Comparison of ENCODE assay signal across 8 cellular contexts in genomic region chr14:81221579-81222102, GRCh38. TPM values are rescaled to one million over a fixed set of nuclear protein-coding genes. Genes with fewer than 3 reads are reported as not detected.
DNase-seq lines count a peak whose midpoint lies in the region; ATAC-seq and TF ChIP-seq lines count a peak whose summit lies in the region.

No MANE protein-coding gene starts in this region.

- peak overlapping the region; percentile 92 for H3K4me3 Mint-ChIP-seq in activated CD4-positive, alpha-beta T cell treated with anti-CD3 and anti-CD28 coated beads, Interleukin-2, amount 10 ng/mL, durations not matched to agents 7 days and 5 days

- H3K9me3 ChIP-seq in gastroesophageal sphincter (no peaks in the 10 kb centered on the region), skeletal muscle tissue (ENCODE audit: control insufficient read depth in 3 of 3, low read length in 3 of 3) (no peaks in the 10 kb centered on the region)

- peak overlapping the region; percentile 80 to 99 for H3K4me3 ChIP-seq in gastroesophageal sphincter
- H3K4me3 ChIP-seq in skeletal muscle tissue (ENCODE audit: low read length in 3 of 3): peak overlapping the region; percentile 95 to 97 (median 96)

- H3K4me1 Mint-ChIP-seq in activated CD4-positive, alpha-beta T cell treated with anti-CD3 and anti-CD28 coated beads, Interleukin-2, amount 10 ng/mL, durations not matched to agents 7 days and 5 days: peaks cover 35% of the 10 kb centered on the region

- peaks cover 4% of the 10 kb centered on the region for H3K9me3 Mint-ChIP-seq in activated CD4-positive, alpha-beta T cell treated with anti-CD3 and anti-CD28 coated beads, Interleukin-2, amount 10 ng/mL, durations not matched to agents 7 days and 5 days

- H3K27me3 Mint-ChIP-seq in activated CD4-positive, alpha-beta T cell treated with anti-CD3 and anti-CD28 coated beads, Interleukin-2, amount 10 ng/mL, durations not matched to agents 7 days and 5 days: no peaks in the 10 kb centered on the region

- POLR2A ChIA-PET in activated CD4-positive, alpha-beta T cell treated with anti-CD3 and anti-CD28 coated beads, Interleukin-2, amount 10 ng/mL, durations not matched to agents 7 days and 5 days (lab: Charles Lee): no interaction called here

- 10 to 32% methylated on average over 2 to 10 of the region's 16 CpGs for WGBS in gastroesophageal sphincter (ENCODE audit: low coverage in 1 of 2), 2 donors

- no peak for TF ChIP-seq EP300 in gastroesophageal sphincter (IDR thresholded peaks at IDR 0.05)

- no peak for TF ChIP-seq CTCF in VCaP (conservative IDR thresholded peaks at IDR 0.05)
- no peak for TF ChIP-seq CTCF in gastroesophageal sphincter (IDR thresholded peaks at IDR 0.05)

- no peaks in the 10 kb centered on the region for H3K36me3 ChIP-seq in gastroesophageal sphincter
- no peaks in the 10 kb centered on the region for H3K36me3 ChIP-seq in skeletal muscle tissue (ENCODE audit: control insufficient read depth in 3 of 3, insufficient read depth in 3 of 3, low read length in 3 of 3)

- TF ChIP-seq POLR2A in gastroesophageal sphincter (IDR thresholded peaks at IDR 0.05): no peak

- no peak for ATAC-seq in gastroesophageal sphincter
- no peak for ATAC-seq in GM21619 (IDR thresholded peaks at IDR 0.05; ENCODE audit: unreplicated experiment)

- DNase-seq in activated CD4-positive, alpha-beta T cell treated with anti-CD3 and anti-CD28 coated beads, Interleukin-2, amount 10 ng/mL, durations not matched to agents 7 days and 5 days: no peak
- DNase-seq in activated CD4-positive, alpha-beta T cell treated with anti-CD3 and anti-CD28 coated beads, Interleukin-2, amount 50 U/mL, for 4 hours: no peak
- DNase-seq in NCI-H1092 (lab: John Stamatoyannopoulos, UW): no peak
- DNase-seq in RPMI8226: no peak

- H3K27ac ChIP-seq in VCaP (peak overlapping the region; percentile 96), gastroesophageal sphincter (peak overlapping the region; percentile 83 to 98 (median 98)), skeletal muscle tissue (ENCODE audit: low read depth, low read length) (peak overlapping the region; percentile 99)

- peak overlapping the region; percentile 98 to 99 (median 99) for H3K9ac ChIP-seq in skeletal muscle tissue (ENCODE audit: low read depth in 1 of 3, low read length in 3 of 3)

- CTCF ChIA-PET in activated CD4-positive, alpha-beta T cell treated with anti-CD3 and anti-CD28 coated beads, Interleukin-2, amount 10 ng/mL, durations not matched to agents 7 days and 5 days (lab: Charles Lee): interaction anchor here (1.1 kb wide), 1 partner anchor 48 kb away, joined by 4 read pairs; no protein-coding TSS in a partner anchor

- H3K27me3 ChIP-seq in gastroesophageal sphincter (no peaks in the 10 kb centered on the region), skeletal muscle tissue (ENCODE audit: control insufficient read depth in 3 of 3, insufficient read depth in 3 of 3, low read length in 3 of 3) (no peaks in the 10 kb centered on the region)

- peaks cover 0 to 29% (median 9%) of the 10 kb centered on the region in 3 donors for H3K4me1 ChIP-seq in gastroesophageal sphincter
- H3K4me1 ChIP-seq in skeletal muscle tissue (ENCODE audit: control insufficient read depth in 3 of 3, insufficient read depth in 3 of 3, low read length in 3 of 3): peaks cover 3 to 16% (median 14%) of the 10 kb centered on the region in 3 donors

- H3K36me3 Mint-ChIP-seq in activated CD4-positive, alpha-beta T cell treated with anti-CD3 and anti-CD28 coated beads, Interleukin-2, amount 10 ng/mL, durations not matched to agents 7 days and 5 days (ENCODE audit: low read depth): peaks cover 13% of the 10 kb centered on the region

- peak overlapping the region; percentile 99 for H3K27ac Mint-ChIP-seq in activated CD4-positive, alpha-beta T cell treated with anti-CD3 and anti-CD28 coated beads, Interleukin-2, amount 10 ng/mL, durations not matched to agents 7 days and 5 days

RNA-seq across cellular contexts. Expression of gene GTF2A1, which starts 0.9 kb away (rescaled TPM):
- 10 to 100 TPM; 35.3 to 46.9 TPM for total RNA-seq in activated CD4-positive, alpha-beta T cell treated with anti-CD3 and anti-CD28 coated beads, Interleukin-2, amount 10 ng/mL, durations not matched to agents 7 days and 5 days
- total RNA-seq in gastroesophageal sphincter (10 to 100 TPM; 28.0 to 40.0 (median 30.5) TPM), skeletal muscle tissue (14.6 TPM)
